ENCODE assay signal across 22 cellular contexts in the genomic region with DNA sequence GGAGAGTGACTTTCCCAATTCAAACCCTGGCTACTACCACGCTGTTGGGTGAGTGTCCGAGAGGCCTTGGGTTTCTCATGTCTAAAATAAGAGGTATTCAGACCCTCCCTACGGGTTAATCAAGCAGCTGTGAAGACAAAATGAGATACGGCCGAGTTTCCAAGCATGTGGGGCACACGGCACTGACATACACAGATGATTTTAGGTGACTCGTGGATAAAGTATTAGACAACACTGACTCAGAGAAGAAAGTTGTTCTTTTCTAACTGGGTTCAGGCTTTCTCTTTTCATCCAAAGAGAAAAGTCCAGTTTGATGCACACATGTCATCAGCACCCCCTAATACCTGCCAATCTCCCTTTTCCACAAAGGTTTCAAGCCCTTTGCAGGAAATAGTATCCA. TPM values are rescaled to one million over a fixed set of nuclear protein-coding genes. Genes with fewer than 3 reads are reported as not detected.
DNase-seq lines count a peak whose midpoint lies in the region; ATAC-seq, FAIRE-seq and TF ChIP-seq lines count a peak whose summit lies in the region.
"Had no signal": no experiment of that assay in that cellular context is flagged by ENCODE, and none has a peak within 500 bp of the region (broad histone marks: within the 10 kb centered on the region; RNA-seq: fewer than 3 reads in every experiment).

No MANE protein-coding gene starts in this region.

- DNase-seq in AG08396 (ENCODE audit: low spot score) (peak; percentile 16), LHCN-M2 (ENCODE audit: low read depth) (peak; percentile 14), H1 (ENCODE audit: low read depth in 1 of 2, low spot score in 2 of 2) (no peak), kidney epithelial cell (ENCODE audit: low read depth) (peak; percentile 21), WTC11 (ENCODE audit: low spot score) (no peak)
- no peak for DNase-seq in activated naive CD4-positive, alpha-beta T cell treated with anti-CD3 and anti-CD28 coated beads, Interleukin-2, amount 50 U/mL, for 16 hours
- DNase-seq: activated B cell treated with CpG ODN at 0.5 μM for 24 hours; activated CD8-positive, alpha-beta T cell treated with anti-CD3 and anti-CD28 coated beads, Interleukin-2, amount 10 ng/mL, durations not matched to agents 7 days and 5 days; KBM-7; naive thymus-derived CD4-positive, alpha-beta T cell; NCI-H1105 treated with DMSO at 0.1 percent for 48 hours; NCI-H526; SHP77; stimulated activated CD4-positive, alpha-beta T cell treated with anti-CD3 and anti-CD28 coated beads, Interleukin-2, amount 100 ng/mL, for 48 hours; T-helper 17 cell had no signal

- H3K27ac Mint-ChIP-seq in WTC11: no peak overlapping the region
- H3K27ac Mint-ChIP-seq: activated B cell treated with CpG ODN at 0.5 μM for 24 hours; activated CD8-positive, alpha-beta T cell treated with anti-CD3 and anti-CD28 coated beads, Interleukin-2, amount 10 ng/mL, durations not matched to agents 7 days and 5 days; naive thymus-derived CD4-positive, alpha-beta T cell; T-helper 17 cell had no signal

- H3K23me2 ChIP-seq in H1 (ENCODE audit: low read depth, low read length): no peaks in the 10 kb centered on the region

- H2AK5ac ChIP-seq in H1 (ENCODE audit: low read depth, low read length): no peak overlapping the region

- H4K20me1 ChIP-seq in H1 (replicated peaks in 1 of 2; ENCODE audit: control insufficient read depth in 1 of 2, insufficient read depth in 2 of 2, low read length in 2 of 2): no peaks in the 10 kb centered on the region

- H3K18ac ChIP-seq in H1 (ENCODE audit: extremely low read depth, low read length): no peak overlapping the region

- H3K23ac ChIP-seq in H1 (ENCODE audit: insufficient read length): no peak overlapping the region

- no peaks in the 10 kb centered on the region for H3K79me2 ChIP-seq in H1 (ENCODE audit: control insufficient read depth in 1 of 2, insufficient read depth in 2 of 2, low read length in 2 of 2)

- no peaks in the 10 kb centered on the region for H3K9me3 ChIP-seq in H1 (ENCODE audit: insufficient read depth in 2 of 2, low read depth in 1 of 2, low read length in 1 of 2)

- H3K9ac ChIP-seq in H1 (replicated peaks in 1 of 4; ENCODE audit: extremely low read depth in 1 of 4, low read depth in 3 of 4, low read length in 3 of 4): no peak overlapping the region

- peak overlapping the region; percentile 59; the same call in 1 of the 2 replicates for H2AFZ ChIP-seq in H1 (ENCODE audit: low read length)

- POLR2A ChIA-PET in H1 (lab: Charles Lee; ENCODE audit: partially characterized antibody) (no interaction called here), WTC11 (lab: Charles Lee) (no interaction called here)

- H2BK15ac ChIP-seq in H1 (ENCODE audit: low read length): no peak overlapping the region

- TF ChIP-seq EP300 in H1 (IDR thresholded peaks at IDR 0.05; ENCODE audit: borderline replicate concordance in 1 of 2, low read depth in 2 of 2, low read length in 2 of 2): no peak

- no peaks in the 10 kb centered on the region for H3K27me3 ChIP-seq in H1 (replicated peaks in 1 of 4; ENCODE audit: control insufficient read depth in 3 of 4, extremely low read depth in 1 of 4, insufficient read depth in 3 of 4, low read length in 3 of 4)
- no peaks in the 10 kb centered on the region for H3K27me3 ChIP-seq in kidney epithelial cell (ENCODE audit: control insufficient read depth, insufficient read depth, low read length)
- H3K27me3 ChIP-seq: adrenal gland had no signal

- TF ChIP-seq RAD21 in H1 (IDR thresholded peaks at IDR 0.05 in 1 of 2, conservative IDR thresholded peaks at IDR 0.05 in 1 of 2; ENCODE audit: low read depth in 2 of 2, low read length in 2 of 2): no peak

- no peak for TF ChIP-seq POLR2A in H1 (IDR thresholded peaks at IDR 0.05; ENCODE audit: control extremely low read depth in 1 of 2, low read depth in 2 of 2, low read length in 2 of 2)

- no peak overlapping the region for H3K27ac ChIP-seq in H1 (ENCODE audit: low read depth, low read length)
- H3K27ac ChIP-seq: adrenal gland had no signal

- peaks cover 10% of the 10 kb centered on the region for H3K4me1 Mint-ChIP-seq in WTC11
- H3K4me1 Mint-ChIP-seq: activated B cell treated with CpG ODN at 0.5 μM for 24 hours; naive thymus-derived CD4-positive, alpha-beta T cell; T-helper 17 cell had no signal

- no peak overlapping the region for H3K14ac ChIP-seq in H1 (ENCODE audit: insufficient read length)

- no peak overlapping the region for H2BK120ac ChIP-seq in H1 (replicated peaks; ENCODE audit: low read depth, low read length)

- TF ChIP-seq CTCF in H1 (IDR thresholded peaks at IDR 0.05; ENCODE audit: control extremely low read depth in 1 of 3, insufficient read depth in 1 of 3, low read depth in 1 of 3, low read length in 3 of 3): no peak
- no peak for TF ChIP-seq CTCF in kidney epithelial cell (IDR thresholded peaks at IDR 0.05; ENCODE audit: insufficient read depth, low read length, poor library complexity, severe bottlenecking)
- TF ChIP-seq CTCF in WTC11 (IDR thresholded peaks at IDR 0.05): no peak

- ATAC-seq in GM18907 (IDR thresholded peaks at IDR 0.05; ENCODE audit: unreplicated experiment) (no peak), HG03457 (IDR thresholded peaks at IDR 0.05; ENCODE audit: unreplicated experiment) (no peak), WTC11 (no peak)
- ATAC-seq: activated CD8-positive, alpha-beta T cell treated with anti-CD3 and anti-CD28 coated beads, Interleukin-2, amount 10 ng/mL, durations not matched to agents 7 days and 5 days; naive thymus-derived CD4-positive, alpha-beta T cell; T-helper 17 cell had no signal

- no peak for FAIRE-seq in H1 (lab: Jason Lieb, UNC)

- CTCF ChIA-PET in H1 (lab: Charles Lee; ENCODE audit: partially characterized antibody): interaction anchor here (1.5 to 2.3 kb wide), 4 partner anchors 8 to 141 kb away, joined by 3 to 7 read pairs (median 6); a partner anchor contains a TSS
- CTCF ChIA-PET in WTC11 (lab: Charles Lee): no interaction called here

- H2BK12ac ChIP-seq in H1 (ENCODE audit: low read depth, low read length): no peak overlapping the region

- no peak overlapping the region for H2BK20ac ChIP-seq in H1 (ENCODE audit: low read length)

- no peak overlapping the region for H4K5ac ChIP-seq in H1 (ENCODE audit: insufficient read length, low read depth, low read length)

- H2BK5ac ChIP-seq in H1 (ENCODE audit: low read depth, low read length): no peak overlapping the region

- no peak overlapping the region for H3K4me2 ChIP-seq in H1 (ENCODE audit: insufficient read depth in 1 of 2, low read depth in 2 of 2, low read length in 2 of 2)

- H3K4me1 ChIP-seq in H1 (replicated peaks in 1 of 4; ENCODE audit: control insufficient read depth in 3 of 4, insufficient read depth in 4 of 4, low read length in 3 of 4): peaks cover 0 to 4% (median 0%) of the 10 kb centered on the region in 4 experiments; a peak in 1 of 7 replicates
- H3K4me1 ChIP-seq: adrenal gland had no signal

- H3K4ac ChIP-seq in H1 (replicated peaks; ENCODE audit: insufficient read length, low read depth, low read length): no peak overlapping the region

- H4K8ac ChIP-seq in H1 (ENCODE audit: extremely low read depth, insufficient read depth, low read length): no peak overlapping the region

- H3K4me3 Mint-ChIP-seq in WTC11: no peak overlapping the region
- H3K4me3 Mint-ChIP-seq: activated B cell treated with CpG ODN at 0.5 μM for 24 hours; activated CD8-positive, alpha-beta T cell treated with anti-CD3 and anti-CD28 coated beads, Interleukin-2, amount 10 ng/mL, durations not matched to agents 7 days and 5 days; naive thymus-derived CD4-positive, alpha-beta T cell; T-helper 17 cell had no signal

- no peak overlapping the region for H4K91ac ChIP-seq in H1 (replicated peaks; ENCODE audit: insufficient read length, low read length)

- peaks cover 8% of the 10 kb centered on the region for H3K36me3 Mint-ChIP-seq in WTC11

- no peaks in the 10 kb centered on the region for H3K79me1 ChIP-seq in H1 (ENCODE audit: low read depth, low read length)

- 92% methylated on average over 7 of the region's 7 CpGs; no CpG with 5 or more reads in 1 of the 2 experiments for WGBS in H1 (ENCODE audit: extremely low coverage in 1 of 2, insufficient coverage in 1 of 2, insufficient read length in 1 of 2, insufficient replicate concordance in 2 of 2, low coverage in 1 of 2, low lambda C conversion rate in 2 of 2, missing lambda C conversion rate in 1 of 2), 2 experiments

- H3K4me3 ChIP-seq in H1 (ENCODE audit: extremely low read depth in 1 of 4, insufficient read depth in 2 of 4, low read depth in 3 of 4, low read length in 4 of 4): no peak overlapping the region
- no peak overlapping the region for H3K4me3 ChIP-seq in kidney epithelial cell (ENCODE audit: low read depth, low read length)
- H3K4me3 ChIP-seq: adrenal gland had no signal

- no peak overlapping the region for H3K56ac ChIP-seq in H1 (replicated peaks; ENCODE audit: insufficient read length, low read depth, low read length)

- peaks cover 18% of the 10 kb centered on the region for H3K9me3 Mint-ChIP-seq in WTC11

- no peaks in the 10 kb centered on the region for H3K27me3 Mint-ChIP-seq in WTC11 (ENCODE audit: low read depth)

- no peaks in the 10 kb centered on the region; a peak in 1 of 8 replicates for H3K36me3 ChIP-seq in H1 (ENCODE audit: control insufficient read depth in 2 of 4, insufficient read depth in 4 of 4, low read length in 3 of 4)
- H3K36me3 ChIP-seq in kidney epithelial cell (ENCODE audit: control insufficient read depth, insufficient read depth, low read length): no peaks in the 10 kb centered on the region
- H3K36me3 ChIP-seq: adrenal gland had no signal

TF ChIP-seq in H1, 55 proteins besides CTCF, POLR2A, EP300 and RAD21 (continues in another document):
- TF ChIP-seq SP4 (IDR thresholded peaks at IDR 0.05; ENCODE audit: low read length) (no peak), KDM4A (IDR thresholded peaks at IDR 0.05; ENCODE audit: low read depth, low read length, severe bottlenecking) (no peak), RBBP5 (IDR thresholded peaks at IDR 0.05; ENCODE audit: borderline replicate concordance, low read depth, low read length) (no peak)

TF ChIP-seq in WTC11, 78 proteins besides CTCF, POLR2A, EP300 and RAD21 (continues in another document):
- TF ChIP-seq RELA (CRISPR knock-in tag; IDR thresholded peaks at IDR 0.05; ENCODE audit: borderline replicate concordance): no peak

RNA-seq across cellular contexts. Expression of a gene that starts 15.6 kb away (rescaled TPM):
- total RNA-seq in LHCN-M2 (2014; rRNA removed) (not detected in 2 replicates), kidney epithelial cell (not detected in 2 replicates), WTC11 (2021) (not detected in 3 replicates)
- polyA plus RNA-seq in LHCN-M2 (2012): not detected
- not detected in 2 replicates for total RNA-seq in H1 (2021; fragmentation: NEBNext Ultra II Directional; extraction: Animal tissue kit (Norgen Biotek cat#: 25700))
- not detected in 2 replicates for polyA plus RNA-seq in H1 (2011; rRNA removed)
- polyA plus RNA-seq in H1 (2011; cell fraction: cytosol; rRNA removed): not detected
- not detected for polyA plus RNA-seq in H1 (2011; cell fraction: nucleus; rRNA removed)
- not detected in 4 replicates for polyA plus RNA-seq in H1 (2012, experiment 1 of 2)
- polyA plus RNA-seq in H1 (2012, experiment 2 of 2): not detected
- polyA plus RNA-seq in H1 (2013, experiment 1 of 2): not detected
- not detected for polyA plus RNA-seq in H1 (2013, experiment 2 of 2)
- polyA minus RNA-seq in H1 (2011; rRNA and poly(A)+ RNA removed): not detected in 2 replicates
- not detected for polyA minus RNA-seq in H1 (2011; cell fraction: cytosol; rRNA and poly(A)+ RNA removed)
- polyA minus RNA-seq in H1 (2011; cell fraction: nucleus; rRNA and poly(A)+ RNA removed): not detected
- total RNA-seq: activated B cell treated with CpG ODN at 0.5 μM for 24 hours; activated CD8-positive, alpha-beta T cell treated with anti-CD3 and anti-CD28 coated beads, Interleukin-2, amount 10 ng/mL, durations not matched to agents 7 days and 5 days; adrenal gland; cerebellum; Daoy; skeletal muscle tissue; ureter had no signal
- polyA plus RNA-seq: adrenal gland; naive thymus-derived CD4-positive, alpha-beta T cell had no signal

Comparison
In these comparisons a context has a peak if more than half of its experiments do, and no peak if none do; other contexts are left out.
1. DNase-seq: peak in AG08396 (single experiment), LHCN-M2 (single experiment) and kidney epithelial cell (single experiment); none in H1 (0 of 2), activated naive CD4-positive, alpha-beta T cell treated with anti-CD3 and anti-CD28 coated beads, Interleukin-2, amount 50 U/mL, for 16 hours (single experiment) and WTC11 (single experiment).